Comparison of ENCODE assay signal across 1 cellular context in genomic region chr6:37236921-37237320, GRCh38.
TF ChIP-seq lines count a peak whose summit lies in the region.

No MANE protein-coding gene starts in this region.

TF ChIP-seq in H1, 55 proteins besides CTCF, POLR2A, EP300 and RAD21:
- TF ChIP-seq RNF2 (IDR thresholded peaks at IDR 0.05; ENCODE audit: borderline replicate concordance, low read depth, low read length, missing control alignments, poor library complexity, severe bottlenecking) (no peak), YY1 (IDR thresholded peaks at IDR 0.05; ENCODE audit: low read depth, low read length) (no peak), RBBP5 (IDR thresholded peaks at IDR 0.05; ENCODE audit: borderline replicate concordance, low read depth, low read length) (no peak), TBP (IDR thresholded peaks at IDR 0.05; ENCODE audit: low read depth, low read length) (no peak), KDM4A (IDR thresholded peaks at IDR 0.05; ENCODE audit: low read depth, low read length, severe bottlenecking) (no peak), SIX5 (IDR thresholded peaks at IDR 0.05; ENCODE audit: low read depth, low read length) (no peak), NANOG (IDR thresholded peaks at IDR 0.05; ENCODE audit: insufficient read depth, low read depth, low read length, poor library complexity, severe bottlenecking) (no peak), EZH2 (IDR thresholded peaks at IDR 0.05; ENCODE audit: low read depth, low read length, severe bottlenecking) (no peak), SAP30 (IDR thresholded peaks at IDR 0.05; ENCODE audit: insufficient read depth, insufficient replicate concordance, low read length) (no peak), ATF3 (IDR thresholded peaks at IDR 0.05; ENCODE audit: insufficient read depth, low read depth, low read length) (no peak), SUZ12 (IDR thresholded peaks at IDR 0.05; ENCODE audit: low read length) (no peak), SIN3A (conservative IDR thresholded peaks at IDR 0.05 in 1 of 2, IDR thresholded peaks at IDR 0.05 in 1 of 2; ENCODE audit: low read depth in 1 of 2, low read length in 2 of 2) (no peak), BCL11A (IDR thresholded peaks at IDR 0.05; ENCODE audit: low read depth in 2 of 2, low read length in 2 of 2) (no peak), E2F6 (IDR thresholded peaks at IDR 0.05) (no peak), SP2 (IDR thresholded peaks at IDR 0.05; ENCODE audit: low read length) (no peak), NRF1 (IDR thresholded peaks at IDR 0.05; ENCODE audit: low read depth, low read length) (no peak)
